ENCODE assay signal across 13 cellular contexts in genomic region chr11:45994421-45995341, GRCh38.
DNase-seq lines count a peak whose midpoint lies in the region; ATAC-seq and TF ChIP-seq lines count a peak whose summit lies in the region.
"Had no signal": no experiment of that assay in that cellular context is flagged by ENCODE, and none has a peak within 500 bp of the region (broad histone marks: within the 10 kb centered on the region; RNA-seq: fewer than 3 reads in every experiment).

No MANE protein-coding gene starts in this region.

- ATAC-seq in HG02678 (IDR thresholded peaks at IDR 0.05; ENCODE audit: unreplicated experiment) = no peak

- no peak overlapping the region for H3K9ac ChIP-seq in endodermal cell (ENCODE audit: extremely low read depth, low read length, poor library complexity, severe bottlenecking)

- no peaks in the 10 kb centered on the region for H3K36me3 Mint-ChIP-seq in endodermal cell (ENCODE audit: low read depth)
- no peaks in the 10 kb centered on the region for H3K36me3 Mint-ChIP-seq in activated naive CD4-positive, alpha-beta T cell treated with anti-CD3 and anti-CD28 coated beads for 36 hours (ENCODE audit: low read depth)

- H3K36me3 ChIP-seq in endodermal cell (ENCODE audit: control insufficient read depth, insufficient read depth, low read length) (no peaks in the 10 kb centered on the region), ovary (no peaks in the 10 kb centered on the region)
- H3K36me3 ChIP-seq: vagina had no signal

- no peak for TF ChIP-seq EP300 in ovary (IDR thresholded peaks at IDR 0.05)

- TF ChIP-seq CTCF in endodermal cell (conservative IDR thresholded peaks at IDR 0.05) = no peak
- no peak for TF ChIP-seq CTCF in ovary (IDR thresholded peaks at IDR 0.05)

- no peak for TF ChIP-seq POLR2A in ovary (IDR thresholded peaks at IDR 0.05)

- WGBS in endodermal cell (ENCODE audit: insufficient coverage in 1 of 2, insufficient read length in 1 of 2), 2 experiments = 73 to 76% methylated on average over 6 to 9 of the region's 9 CpGs
- 62 to 77% (median 73%) methylated on average over 9 of the region's 9 CpGs for WGBS in ovary, 3 donors

- H3K4me3 Mint-ChIP-seq in endodermal cell = no peak overlapping the region
- no peak overlapping the region for H3K4me3 Mint-ChIP-seq in activated naive CD4-positive, alpha-beta T cell treated with anti-CD3 and anti-CD28 coated beads for 36 hours
- H3K4me3 Mint-ChIP-seq: activated B cell treated with CpG ODN at 0.5 μM for 24 hours, CD14-positive monocyte had no signal

- no peaks in the 10 kb centered on the region for H3K9me3 Mint-ChIP-seq in endodermal cell
- no peaks in the 10 kb centered on the region for H3K9me3 Mint-ChIP-seq in activated naive CD4-positive, alpha-beta T cell treated with anti-CD3 and anti-CD28 coated beads for 36 hours
- H3K9me3 Mint-ChIP-seq: activated B cell treated with CpG ODN at 0.5 μM for 24 hours, CD14-positive monocyte had no signal

- H3K27ac Mint-ChIP-seq in endodermal cell = peak overlapping the region; percentile 74
- no peak overlapping the region for H3K27ac Mint-ChIP-seq in activated naive CD4-positive, alpha-beta T cell treated with anti-CD3 and anti-CD28 coated beads for 36 hours
- H3K27ac Mint-ChIP-seq: activated B cell treated with CpG ODN at 0.5 μM for 24 hours had no signal

- H3K9me3 ChIP-seq in endodermal cell (ENCODE audit: control insufficient read depth, low read length) = no peaks in the 10 kb centered on the region
- H3K9me3 ChIP-seq in ovary = no peaks in the 10 kb centered on the region
- H3K9me3 ChIP-seq: vagina had no signal

- H3K27me3 ChIP-seq in endodermal cell (ENCODE audit: control insufficient read depth, insufficient read depth, low read length, poor library complexity, severe bottlenecking) = no peaks in the 10 kb centered on the region
- H3K27me3 ChIP-seq in ovary = no peaks in the 10 kb centered on the region
- H3K27me3 ChIP-seq: vagina had no signal

- H3K4me1 ChIP-seq in endodermal cell (ENCODE audit: control insufficient read depth, insufficient read depth, low read length) (peaks cover 3% of the 10 kb centered on the region), ovary (ENCODE audit: insufficient read depth) (peaks cover 2% of the 10 kb centered on the region)

- DNase-seq in Ammon's horn (ENCODE audit: low spot score) = peak; percentile 22
- peak; percentile 79 for DNase-seq in NCI-H69 (lab: John Stamatoyannopoulos, UW)
- DNase-seq in endodermal cell = peak; percentile 84
- DNase-seq in left kidney (ENCODE audit: low read depth, low spot score) = peak; percentile 49
- DNase-seq in activated naive CD4-positive, alpha-beta T cell treated with anti-CD3 and anti-CD28 coated beads for 36 hours = no peak
- DNase-seq in ovary = no peak
- no peak for DNase-seq in stimulated activated CD4-positive, alpha-beta T cell treated with anti-CD3 and anti-CD28 coated beads, Interleukin-1b, Interleukin-23, amount 100 ng/mL, for 48 hours
- DNase-seq: activated B cell treated with CpG ODN at 0.5 μM for 24 hours, NCI-H2029 treated with DMSO at 0.1 percent for 48 hours had no signal

- H3K4me3 ChIP-seq in endodermal cell (ENCODE audit: low read length) (no peak overlapping the region), ovary (no peak overlapping the region)
- H3K4me3 ChIP-seq: vagina had no signal

- CTCF ChIA-PET in activated naive CD4-positive, alpha-beta T cell treated with anti-CD3 and anti-CD28 coated beads for 36 hours (lab: Charles Lee) = interaction anchor here (4.5 to 8.6 kb wide), 2 partner anchors 12 to 29 kb away, joined by 30 to 49 read pairs; no protein-coding TSS in a partner anchor

- peaks cover 28% of the 10 kb centered on the region for H3K4me1 Mint-ChIP-seq in endodermal cell
- H3K4me1 Mint-ChIP-seq in activated naive CD4-positive, alpha-beta T cell treated with anti-CD3 and anti-CD28 coated beads for 36 hours (ENCODE audit: low read depth) = peaks cover 7% of the 10 kb centered on the region
- H3K4me1 Mint-ChIP-seq: CD14-positive monocyte had no signal

- intact Hi-C loops in activated naive CD4-positive, alpha-beta T cell treated with anti-CD3 and anti-CD28 coated beads for 36 hours (cut with micrococcal nuclease) = no loop called here
- intact Hi-C loops in ovary (cut with DNase I) = no loop called here

- no peak overlapping the region for H3K27ac ChIP-seq in endodermal cell (ENCODE audit: low read depth, low read length)
- no peak overlapping the region for H3K27ac ChIP-seq in ovary
- H3K27ac ChIP-seq: RWPE1 had no signal

- H3K27me3 Mint-ChIP-seq in endodermal cell (ENCODE audit: insufficient read depth) = no peaks in the 10 kb centered on the region
- no peaks in the 10 kb centered on the region for H3K27me3 Mint-ChIP-seq in activated naive CD4-positive, alpha-beta T cell treated with anti-CD3 and anti-CD28 coated beads for 36 hours (ENCODE audit: low read depth)
- H3K27me3 Mint-ChIP-seq: activated B cell treated with CpG ODN at 0.5 μM for 24 hours had no signal

Comparison
In these comparisons a context has a peak if more than half of its experiments do, and no peak if none do; other contexts are left out.
1. DNase-seq: peak in Ammon's horn (single experiment), NCI-H69 (single experiment), endodermal cell (single experiment) and left kidney (single experiment); none in activated naive CD4-positive, alpha-beta T cell treated with anti-CD3 and anti-CD28 coated beads for 36 hours (single experiment), ovary (0 of 5) and stimulated activated CD4-positive, alpha-beta T cell treated with anti-CD3 and anti-CD28 coated beads, Interleukin-1b, Interleukin-23, amount 100 ng/mL, for 48 hours (single experiment).